Comparison of ENCODE assay signal across 1 cellular context in genomic region chr20:50980071-50980681, GRCh38.
A peak's percentile ranks its signal among the peaks of the same experiment; 100 is the strongest.
TF ChIP-seq lines count a peak whose summit lies in the region.

No MANE protein-coding gene starts in this region.

TF ChIP-seq in K562, 482 proteins besides CTCF, POLR2A, EP300 and RAD21 (continues in another document):
- 0 out of 2 replicates have a peak, but pooled peaks have one; percentile 20 for TF ChIP-seq EGR1 (conservative IDR thresholded peaks at IDR 0.05)
- peak; percentile 71 for TF ChIP-seq MEIS2 (IDR thresholded peaks at IDR 0.05; ENCODE audit: partially characterized antibody)
- no peak for TF ChIP-seq NEUROD1 (IDR thresholded peaks at IDR 0.05; ENCODE audit: borderline replicate concordance, low read depth, low read length, partially characterized antibody)
- TF ChIP-seq SPI1 (IDR thresholded peaks at IDR 0.05; ENCODE audit: borderline replicate concordance, low read depth, low read length): no peak
- peak; percentile 74 for TF ChIP-seq CREM (IDR thresholded peaks at IDR 0.05; ENCODE audit: low read depth)
- peak; percentile 48; the same call in 1 of the 2 replicates for TF ChIP-seq CREB1 (IDR thresholded peaks at IDR 0.05)
- peak; percentile 51; the same call in 1 of the 2 replicates for TF ChIP-seq CREB1 (CRISPR knock-in tag; IDR thresholded peaks at IDR 0.05)
- TF ChIP-seq TEAD1 (CRISPR knock-in tag; IDR thresholded peaks at IDR 0.05): peak in 1 of 2 experiments; percentile 29; a peak in 1 of 4 replicates
- no peak for TF ChIP-seq ELK1 (CRISPR knock-in tag; IDR thresholded peaks at IDR 0.05)
- TF ChIP-seq KLF6 (CRISPR knock-in tag; IDR thresholded peaks at IDR 0.05; ENCODE audit: borderline replicate concordance): no peak
- 0 out of 6 replicates have a peak, but pooled peaks of 1 of the 3 experiments have one; percentile 21 for TF ChIP-seq ZBTB11 (CRISPR knock-in tag; IDR thresholded peaks at IDR 0.05)
- TF ChIP-seq MYC (IDR thresholded peaks at IDR 0.05; ENCODE audit: low read depth, low read length): no peak
- TF ChIP-seq MYC (CRISPR knock-in tag; IDR thresholded peaks at IDR 0.05; ENCODE audit: borderline replicate concordance, low read depth): no peak
- TF ChIP-seq TFAP4 (CRISPR knock-in tag; IDR thresholded peaks at IDR 0.05; ENCODE audit: borderline replicate concordance): peak; percentile 49
- no peak for TF ChIP-seq TAF7 (tag; IDR thresholded peaks at IDR 0.05)
- no peak for TF ChIP-seq ZNF431 (CRISPR knock-in tag; IDR thresholded peaks at IDR 0.05)
- no peak for TF ChIP-seq MECOM (CRISPR knock-in tag; IDR thresholded peaks at IDR 0.05)
- no peak for TF ChIP-seq KAT7 (CRISPR knock-in tag; IDR thresholded peaks at IDR 0.05; ENCODE audit: borderline replicate concordance)
- TF ChIP-seq ZMIZ1 (IDR thresholded peaks at IDR 0.05; ENCODE audit: low read depth in 2 of 2, low read length in 2 of 2): no peak
- TF ChIP-seq SRSF7 (optimal IDR thresholded peaks at IDR 0.05; ENCODE audit: low read depth, low read length): no peak
- no peak for TF ChIP-seq RUNX1 (IDR thresholded peaks at IDR 0.05; ENCODE audit: low read depth)
- TF ChIP-seq ZNF318 (IDR thresholded peaks at IDR 0.05; ENCODE audit: borderline replicate concordance in 1 of 2, low read depth in 1 of 2): peak in 1 of 2 experiments; percentile 91; a peak in 2 of 4 replicates
- no peak for TF ChIP-seq IRF2 (CRISPR knock-in tag; IDR thresholded peaks at IDR 0.05)
- TF ChIP-seq ATF3 (IDR thresholded peaks at IDR 0.05): peak; percentile 97
- TF ChIP-seq ATF3 (CRISPR knock-in tag; conservative IDR thresholded peaks at IDR 0.05): no peak
- TF ChIP-seq TARDBP (IDR thresholded peaks at IDR 0.05): no peak
- peak; percentile 88 for TF ChIP-seq CEBPB (tag; IDR thresholded peaks at IDR 0.05)
- TF ChIP-seq KLF10 (CRISPR knock-in tag; IDR thresholded peaks at IDR 0.05): no peak
- TF ChIP-seq ASH1L (IDR thresholded peaks at IDR 0.05; ENCODE audit: borderline replicate concordance, low read depth, partially characterized antibody): no peak
- peak; percentile 44; the same call in 1 of the 2 replicates for TF ChIP-seq ARID1B (IDR thresholded peaks at IDR 0.05)
- no peak for TF ChIP-seq NR4A1 (CRISPR knock-in tag; IDR thresholded peaks at IDR 0.05)
- no peak for TF ChIP-seq NR4A1 (tag; IDR thresholded peaks at IDR 0.05)
- TF ChIP-seq ZNF124 (CRISPR knock-in tag; IDR thresholded peaks at IDR 0.05): no peak
- peak; percentile 88 for TF ChIP-seq CEBPG (CRISPR knock-in tag; IDR thresholded peaks at IDR 0.05)
- peak in 1 of 2 experiments; percentile 94; a peak in 2 of 4 replicates for TF ChIP-seq CEBPG (tag; conservative IDR thresholded peaks at IDR 0.05 in 1 of 2, IDR thresholded peaks at IDR 0.05 in 1 of 2)
- no peak for TF ChIP-seq PHF8 (IDR thresholded peaks at IDR 0.05; ENCODE audit: borderline replicate concordance, low read length)
- peak; percentile 62 for TF ChIP-seq PKNOX1 (IDR thresholded peaks at IDR 0.05)
- TF ChIP-seq CCNT2 (IDR thresholded peaks at IDR 0.05; ENCODE audit: borderline replicate concordance, extremely low read depth, insufficient read length, low read depth, low read length): no peak
- TF ChIP-seq NFRKB (IDR thresholded peaks at IDR 0.05; ENCODE audit: low read depth): no peak
- no peak for TF ChIP-seq ZSCAN32 (CRISPR knock-in tag; IDR thresholded peaks at IDR 0.05)
- no peak for TF ChIP-seq THRA (IDR thresholded peaks at IDR 0.05)
- TF ChIP-seq JUND (IDR thresholded peaks at IDR 0.05; ENCODE audit: borderline replicate concordance, low read depth, low read length): peak; percentile 84
- peak; percentile 68; the same call in 2 of the 3 replicates for TF ChIP-seq JUND (tag; IDR thresholded peaks at IDR 0.05; ENCODE audit: borderline replicate concordance, low read depth, low read length)
- TF ChIP-seq FOSL1 (tag; conservative IDR thresholded peaks at IDR 0.05): peak; percentile 96
- no peak for TF ChIP-seq ATF1 (CRISPR knock-in tag; IDR thresholded peaks at IDR 0.05)
- peak; percentile 41; the same call in 1 of the 2 replicates for TF ChIP-seq ATF1 (tag; IDR thresholded peaks at IDR 0.05)
